ENCODE assay signal across 15 cellular contexts in genomic region chr3:53841296-53841695, GRCh38. TPM values are rescaled to one million over a fixed set of nuclear protein-coding genes. Genes with fewer than 3 reads are reported as not detected.
DNase-seq lines count a peak whose midpoint lies in the region; ATAC-seq and TF ChIP-seq lines count a peak whose summit lies in the region.
"Had no signal": no experiment of that assay in that cellular context is flagged by ENCODE, and none has a peak within 500 bp of the region (broad histone marks: within the 10 kb centered on the region; RNA-seq: fewer than 3 reads in every experiment).

No MANE protein-coding gene starts in this region.

- TF ChIP-seq CTCF in tibial artery (IDR thresholded peaks at IDR 0.05) = no peak

- peak; percentile 19 for DNase-seq in D341Med (ENCODE audit: low spot score)
- DNase-seq in SHP77 treated with DMSO at 0.1 percent for 48 hours (lab: John Stamatoyannopoulos, UW) = peak; percentile 75
- peak; percentile 81 for DNase-seq in left lobe of liver (ENCODE audit: low spot score)
- no peak for DNase-seq in tibial artery
- DNase-seq: activated CD4-positive, alpha-beta memory T cell treated with anti-CD3 and anti-CD28 coated beads, Interleukin-2, amount 10 ng/mL, durations not matched to agents 7 days and 5 days; erythroblast; glutamatergic neuron; IMR-90; NCI-H1092; NCI-H2171 treated with DMSO at 0.1 percent for 48 hours; T1000 had no signal

- ATAC-seq in left lobe of liver = peak; percentile 31
- ATAC-seq in HG02798 (IDR thresholded peaks at IDR 0.05; ENCODE audit: poor library complexity, unreplicated experiment) = no peak
- no peak for ATAC-seq in GM18909 (IDR thresholded peaks at IDR 0.05; ENCODE audit: poor library complexity, unreplicated experiment)

- H3K27ac ChIP-seq in tibial artery = no peak overlapping the region
- H3K27ac ChIP-seq: parathyroid adenoma had no signal

- H3K36me3 ChIP-seq in tibial artery = peaks cover 0 to 13% (median 0%) of the 10 kb centered on the region in 3 donors

- intact Hi-C loops in tibial artery (cut with DNase I; ENCODE audit: low total_unique reads) = no loop called here

- no peak overlapping the region for H3K4me3 ChIP-seq in tibial artery
- H3K4me3 ChIP-seq: HAP-1 had no signal

- H3K27me3 ChIP-seq in tibial artery = no peaks in the 10 kb centered on the region

- no peaks in the 10 kb centered on the region for H3K9me3 ChIP-seq in tibial artery
- H3K9me3 ChIP-seq: HAP-1 had no signal

- peaks cover 0 to 29% (median 1%) of the 10 kb centered on the region in 4 donors for H3K4me1 ChIP-seq in tibial artery

RNA-seq across cellular contexts. Expression of gene CHDH, which starts 4.9 kb away (rescaled TPM):
- 44.7 TPM for total RNA-seq in left lobe of liver

RNA-seq across cellular contexts. Expression of gene IL17RB, which starts 5.1 kb away (rescaled TPM):
- 23.2 TPM for total RNA-seq in left lobe of liver

RNA-seq across cellular contexts. Expression of gene ACTR8, which starts 40.7 kb away (rescaled TPM):
- 9.9 TPM for total RNA-seq in left lobe of liver

RNA-seq across cellular contexts. Expression of gene SELENOK, which starts 50.4 kb away (rescaled TPM):
- total RNA-seq in left lobe of liver = 30.3 TPM

Comparison
In these comparisons a context has a peak if more than half of its experiments do, and no peak if none do; other contexts are left out.
1. DNase-seq: peak in D341Med (single experiment), SHP77 treated with DMSO at 0.1 percent for 48 hours (single experiment) and left lobe of liver (single experiment); none in tibial artery (0 of 2).